Comparison of ENCODE assay signal across 26 cellular contexts in genomic region chr5:1745806-1746370, GRCh38. TPM values are rescaled to one million over a fixed set of nuclear protein-coding genes. Genes with fewer than 3 reads are reported as not detected.
DNase-seq lines count a peak whose midpoint lies in the region; ATAC-seq, FAIRE-seq and TF ChIP-seq lines count a peak whose summit lies in the region.
"Had no signal": no experiment of that assay in that cellular context is flagged by ENCODE, and none has a peak within 500 bp of the region (broad histone marks: within the 10 kb centered on the region; RNA-seq: fewer than 3 reads in every experiment).

No MANE protein-coding gene starts in this region.

- peaks cover 45% of the 10 kb centered on the region for H3K27me3 ChIP-seq in left ventricle myocardium inferior (ENCODE audit: low read depth)
- H3K27me3 ChIP-seq in K562 (ENCODE audit: control insufficient read depth in 2 of 2, insufficient read depth in 2 of 2, low read length in 2 of 2): peaks cover 57 to 75% of the 10 kb centered on the region in 2 experiments; a peak in 4 of 5 replicates
- H3K27me3 ChIP-seq in osteoblast (ENCODE audit: insufficient read depth, low read length): no peaks in the 10 kb centered on the region
- H3K27me3 ChIP-seq: ascending aorta; BLaER1 treated with 17β-estradiol and CSF1 and Interleukin-3, amounts not matched to agents 10 nM and 100 nM; cardiac muscle cell; hepatocyte had no signal

- TF ChIP-seq RAD21 in K562 (CRISPR knock-in tag; conservative IDR thresholded peaks at IDR 0.05 in 1 of 2, IDR thresholded peaks at IDR 0.05 in 1 of 2): no peak

- H3K4me1 ChIP-seq in left ventricle myocardium inferior (no peaks in the 10 kb centered on the region), K562 (replicated peaks in 1 of 2; ENCODE audit: control insufficient read depth in 2 of 2, insufficient read depth in 2 of 2, low read length in 2 of 2) (peaks cover 0 to 15% of the 10 kb centered on the region in 2 experiments; a peak in 2 of 5 replicates), osteoblast (ENCODE audit: insufficient read depth, low read length) (no peaks in the 10 kb centered on the region)
- H3K4me1 ChIP-seq: ascending aorta had no signal

- DNase-seq in cardiac septum (ENCODE audit: low spot score) (peak; percentile 71), left ventricle myocardium inferior (no peak), K562 (ENCODE audit: extremely low read depth in 1 of 4, low spot score in 3 of 4) (no peak), osteoblast (ENCODE audit: insufficient read length, low spot score, missing footprints) (peak; percentile 53), ureter (ENCODE audit: low spot score) (peak; percentile 34), NCI-H146 (lab: John Stamatoyannopoulos, UW) (no peak)
- no peak for DNase-seq in activated CD8-positive, alpha-beta memory T cell treated with anti-CD3 and anti-CD28 coated beads, Interleukin-2, amount 50 U/mL, for 48 hours
- DNase-seq: activated T-cell treated with anti-CD3 and anti-CD28 coated beads, Interleukin-2, amount 50 U/mL, for 4 hours; DMS79; foreskin fibroblast; GF-D8; NCI-H1417 treated with DMSO at 0.1 percent for 48 hours; NCI-H2081 treated with DMSO at 0.1 percent for 48 hours; NCI-H226; NCI-H69; SK-N-SH; stimulated activated CD8-positive, alpha-beta memory T cell treated with anti-CD3 and anti-CD28 coated beads, Interleukin-4, amount 100 ng/mL, for 48 hours; stimulated activated naive CD8-positive, alpha-beta T cell treated with anti-CD3 and anti-CD28 coated beads, Interleukin-15, amount 100 ng/mL, for 72 hours had no signal

- in situ Hi-C loops in K562 (cut with MboI): loop anchor here (10.0 kb wide), 1 partner anchor 289 kb away; no protein-coding TSS in a partner anchor

- H4K20me1 ChIP-seq in K562 (replicated peaks; ENCODE audit: control insufficient read depth, insufficient read depth, low read length) (0 out of 2 replicates have a peak, but pooled peaks cover 2% of the 10 kb centered on the region), osteoblast (ENCODE audit: insufficient read depth, low read length) (no peaks in the 10 kb centered on the region)
- H4K20me1 ChIP-seq: BLaER1 treated with 17β-estradiol and CSF1 and Interleukin-3, amounts not matched to agents 10 nM and 100 nM had no signal

- 6% methylated on average over 29 of the region's 29 CpGs for WGBS in K562 (ENCODE audit: insufficient coverage, low coverage, missing lambda C conversion rate)

- FAIRE-seq in K562 (lab: Jason Lieb, UNC): no peak
- FAIRE-seq: TTC549 had no signal

- ATAC-seq in K562 (peak; percentile 31), GM18909 (IDR thresholded peaks at IDR 0.05; ENCODE audit: poor library complexity, unreplicated experiment) (no peak)
- ATAC-seq: activated T-cell treated with anti-CD3 and anti-CD28 coated beads, Interleukin-2, amount 50 U/mL, for 4 hours; esophagus mucosa had no signal

- TF ChIP-seq CTCF in left ventricle myocardium inferior (IDR thresholded peaks at IDR 0.05; ENCODE audit: borderline replicate concordance) (no peak), K562 (IDR thresholded peaks at IDR 0.05 in 2 of 3, conservative IDR thresholded peaks at IDR 0.05 in 1 of 3; ENCODE audit: insufficient read depth in 2 of 3, low read depth in 1 of 3, low read length in 3 of 3) (no peak), osteoblast (IDR thresholded peaks at IDR 0.05; ENCODE audit: extremely low read depth, low read depth, low read length) (no peak)

- H3K4me3 ChIP-seq in left ventricle myocardium inferior (no peak overlapping the region), K562 (0 out of 2 replicates have a peak overlapping the region, but pooled peaks have one; percentile 12), osteoblast (ENCODE audit: insufficient read depth, low read length) (no peak overlapping the region)
- H3K4me3 ChIP-seq: ascending aorta; BLaER1 treated with 17β-estradiol and CSF1 and Interleukin-3, amounts not matched to agents 10 nM and 100 nM; cardiac muscle cell; hepatocyte had no signal

- POLR2A ChIA-PET in K562 (lab: Yijun Ruan, JAX): interaction anchor here (0.6 to 0.7 kb wide), 2 partner anchors 231 to 366 kb away, joined by 3 read pairs; no protein-coding TSS in a partner anchor

- intact Hi-C loops in cardiac septum (cut with DNase I) (no loop called here), left ventricle myocardium inferior (cut with micrococcal nuclease) (no loop called here), K562 (cut with micrococcal nuclease) (no loop called here)

- peaks cover 16% of the 10 kb centered on the region for H3K9me3 ChIP-seq in left ventricle myocardium inferior (replicated peaks)
- no peaks in the 10 kb centered on the region for H3K9me3 ChIP-seq in K562 (replicated peaks; ENCODE audit: control insufficient read depth, insufficient read depth, low read depth, low read length)
- no peaks in the 10 kb centered on the region for H3K9me3 ChIP-seq in osteoblast (ENCODE audit: low read depth, low read length)
- H3K9me3 ChIP-seq: ascending aorta, SK-N-SH had no signal

- BruUV-seq in K562 (replicated peaks; lab: Mats Ljungman, UMichigan): no TSS peak

- no peak for TF ChIP-seq EP300 in K562 (IDR thresholded peaks at IDR 0.05; ENCODE audit: low read length)

- H2AFZ ChIP-seq in K562 (ENCODE audit: low read depth, low read length): peak overlapping the region; percentile 66; the same call in 1 of the 2 replicates
- H2AFZ ChIP-seq in osteoblast (ENCODE audit: low read length): no peak overlapping the region
- H2AFZ ChIP-seq: hepatocyte had no signal

- no peaks in the 10 kb centered on the region for H3K79me2 ChIP-seq in K562 (ENCODE audit: control insufficient read depth, insufficient read depth, low read length)
- H3K79me2 ChIP-seq in osteoblast (ENCODE audit: insufficient read depth, low read length): no peaks in the 10 kb centered on the region
- H3K79me2 ChIP-seq: hepatocyte had no signal

- H3K27ac ChIP-seq in left ventricle myocardium inferior (replicated peaks): no peak overlapping the region
- H3K27ac ChIP-seq in K562 (ENCODE audit: extremely low read depth, low read depth, low read length): no peak overlapping the region
- H3K27ac ChIP-seq in osteoblast (ENCODE audit: low read depth, low read length): no peak overlapping the region
- H3K27ac ChIP-seq: ascending aorta; BLaER1 treated with 17β-estradiol and CSF1 and Interleukin-3, amounts not matched to agents 10 nM and 100 nM; cardiac muscle cell; hepatocyte; RWPE1 had no signal

- no peaks in the 10 kb centered on the region for H3K9me1 ChIP-seq in K562 (ENCODE audit: control insufficient read depth, insufficient read depth, low read length)

- no peak for TF ChIP-seq POLR2A in K562 (conservative IDR thresholded peaks at IDR 0.05)

- H3K36me3 ChIP-seq in left ventricle myocardium inferior: no peaks in the 10 kb centered on the region
- H3K36me3 ChIP-seq in K562 (ENCODE audit: control insufficient read depth, insufficient read depth, low read length): no peaks in the 10 kb centered on the region
- H3K36me3 ChIP-seq in osteoblast (ENCODE audit: insufficient read depth, low read length): no peaks in the 10 kb centered on the region
- H3K36me3 ChIP-seq: ascending aorta; BLaER1 treated with 17β-estradiol and CSF1 and Interleukin-3, amounts not matched to agents 10 nM and 100 nM; cardiac muscle cell had no signal

- CTCF ChIA-PET in K562 (lab: Yijun Ruan, JAX; ENCODE audit: low intra/inter-chr PET ratio): no interaction called here

- H3K4me2 ChIP-seq in K562 (ENCODE audit: insufficient read depth, low read length) (no peak overlapping the region), osteoblast (ENCODE audit: insufficient read depth, low read length) (no peak overlapping the region)
- H3K4me2 ChIP-seq: BLaER1 treated with 17β-estradiol and CSF1 and Interleukin-3, amounts not matched to agents 10 nM and 100 nM; hepatocyte; SK-N-SH had no signal

- no peak overlapping the region for H3K9ac ChIP-seq in K562 (ENCODE audit: insufficient read depth in 1 of 2, low read depth in 2 of 2, low read length in 2 of 2)
- H3K9ac ChIP-seq: BLaER1 treated with 17β-estradiol and CSF1 and Interleukin-3, amounts not matched to agents 10 nM and 100 nM; SK-N-SH had no signal

RNA-seq across cellular contexts. Expression of gene MRPL36, which starts 53.7 kb away (rescaled TPM):
- total RNA-seq in cardiac septum: 43.2 TPM
- 57.4 TPM for total RNA-seq in left ventricle myocardium inferior
- total RNA-seq in K562 (2011; cell fraction: chromatin; rRNA removed; ENCODE audit: low replicate concordance): 26.7 and 58.3 TPM in 2 replicates
- total RNA-seq in K562 (2011; cell fraction: nucleolus; rRNA removed): 61.8 and 76.9 TPM in 2 replicates
- total RNA-seq in K562 (2011; cell fraction: nucleoplasm; rRNA removed): 52.0 and 86.6 TPM in 2 replicates
- total RNA-seq in K562 (2014; rRNA removed): 120 and 124 TPM in 2 replicates
- total RNA-seq in K562 (2014; rRNA removed; fragmentation: Illumina TruSeq; extraction: Trizol): 78.3 and 79.2 TPM in 2 replicates
- 98.6 and 111 TPM in 2 replicates for total RNA-seq in K562 (2015; rRNA removed; fragmentation: Illumina TruSeq; extraction: Trizol)
- total RNA-seq in K562 (2021): 99.7 and 108 TPM in 2 replicates
- polyA plus RNA-seq in K562 (2011; rRNA removed): 126 and 153 TPM in 2 replicates
- 98.6 and 153 TPM in 2 replicates for polyA plus RNA-seq in K562 (2011; cell fraction: cytosol; rRNA removed)
- polyA plus RNA-seq in K562 (2011; cell fraction: nucleus; rRNA removed): 99.5 and 103 TPM in 2 replicates
- 83.2 and 123 TPM in 2 replicates for polyA plus RNA-seq in K562 (2012)
- 120 and 123 TPM in 2 replicates for polyA plus RNA-seq in K562 (2014; fragmentation: Illumina TruSeq; extraction: Trizol)
- 100 to 1,000 TPM; 550 to 557 TPM for polyA plus RNA-seq in K562 (2014; fragmentation: Nextera tagmentation; extraction: Ambion mirVana)
- polyA plus RNA-seq in K562 (2014; rRNA removed): 184 and 199 TPM in 2 replicates
- polyA minus RNA-seq in K562 (2011; rRNA and poly(A)+ RNA removed): 53.5 and 58.0 TPM in 2 replicates
- 31.9 and 33.4 TPM in 2 replicates for polyA minus RNA-seq in K562 (2011; cell fraction: cytosol; rRNA and poly(A)+ RNA removed)
- 37.2 and 53.5 TPM in 2 replicates for polyA minus RNA-seq in K562 (2011; cell fraction: nucleus; rRNA and poly(A)+ RNA removed)
- total RNA-seq in osteoblast: 35.1 and 35.7 TPM in 2 replicates
- total RNA-seq in ureter: 33.2 TPM

RNA-seq across cellular contexts. Expression of gene NDUFS6, which starts 55.3 kb away (rescaled TPM):
- total RNA-seq in cardiac septum (78.6 TPM), left ventricle myocardium inferior (122 TPM), K562 (2014; rRNA removed) (187 and 258 TPM in 2 replicates), K562 (2014; rRNA removed; fragmentation: Illumina TruSeq; extraction: Trizol) (61.1 and 77.0 TPM in 2 replicates), K562 (2015; rRNA removed; fragmentation: Illumina TruSeq; extraction: Trizol) (154 and 169 TPM in 2 replicates), K562 (2021) (97.2 and 104 TPM in 2 replicates), osteoblast (19.2 and 23.9 TPM in 2 replicates), ureter (22.9 TPM)
- 19.2 and 34.5 TPM in 2 replicates for total RNA-seq in K562 (2011; cell fraction: chromatin; rRNA removed; ENCODE audit: low replicate concordance)
- 50.4 and 58.7 TPM in 2 replicates for total RNA-seq in K562 (2011; cell fraction: nucleolus; rRNA removed)
- 40.3 and 48.3 TPM in 2 replicates for total RNA-seq in K562 (2011; cell fraction: nucleoplasm; rRNA removed)
- polyA plus RNA-seq in K562 (2011; rRNA removed) (52.7 and 54.7 TPM in 2 replicates), K562 (2014; fragmentation: Illumina TruSeq; extraction: Trizol) (73.1 and 114 TPM in 2 replicates), K562 (2014; fragmentation: Nextera tagmentation; extraction: Ambion mirVana) (10 to 100 TPM; 36.1 to 67.5 TPM), K562 (2014; rRNA removed) (238 and 291 TPM in 2 replicates)
- polyA plus RNA-seq in K562 (2011; cell fraction: cytosol; rRNA removed): 172 and 193 TPM in 2 replicates
- 53.4 and 60.6 TPM in 2 replicates for polyA plus RNA-seq in K562 (2011; cell fraction: nucleus; rRNA removed)
- 123 and 325 TPM in 2 replicates for polyA plus RNA-seq in K562 (2012)
- 23.4 and 29.5 TPM in 2 replicates for polyA minus RNA-seq in K562 (2011; rRNA and poly(A)+ RNA removed)
- 51.9 and 68.1 TPM in 2 replicates for polyA minus RNA-seq in K562 (2011; cell fraction: cytosol; rRNA and poly(A)+ RNA removed)
- polyA minus RNA-seq in K562 (2011; cell fraction: nucleus; rRNA and poly(A)+ RNA removed): 27.2 and 41.0 TPM in 2 replicates

Comparison
In these comparisons a context has a peak if more than half of its experiments do, and no peak if none do; other contexts are left out.
1. DNase-seq: peak in cardiac septum (single experiment), osteoblast (single experiment) and ureter (single experiment); none in left ventricle myocardium inferior (single experiment), K562 (0 of 4), activated CD8-positive, alpha-beta memory T cell treated with anti-CD3 and anti-CD28 coated beads, Interleukin-2, amount 50 U/mL, for 48 hours (single experiment) and NCI-H146 (single experiment).